Comparison of ENCODE assay signal across 8 cellular contexts in the genomic region with DNA sequence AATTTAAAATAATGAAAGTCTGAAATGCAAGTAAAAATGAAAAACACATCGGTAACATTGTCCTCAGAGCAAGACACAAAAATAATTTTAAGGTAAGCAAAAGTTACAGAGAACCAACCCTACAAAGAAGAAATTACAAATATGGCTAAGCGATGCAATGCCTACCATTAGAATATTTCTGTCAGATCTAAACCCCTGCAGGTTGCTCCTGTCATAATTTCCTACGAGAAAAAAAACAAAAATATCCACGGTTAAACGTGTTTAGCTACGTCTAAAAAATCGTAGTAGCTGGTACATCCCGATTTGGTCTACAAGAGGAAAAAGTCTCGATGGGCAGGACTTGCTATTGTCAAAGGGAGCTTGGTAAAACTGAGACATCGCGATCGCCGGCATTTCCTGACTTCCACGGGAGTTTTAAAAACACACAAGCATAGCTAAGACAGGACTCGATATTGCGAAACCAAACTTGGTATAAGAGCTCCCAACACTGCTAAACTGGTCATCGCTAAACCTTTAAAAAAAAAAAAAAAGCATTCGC. TPM values are rescaled to one million over a fixed set of nuclear protein-coding genes. Genes with fewer than 3 reads are reported as not detected.
DNase-seq lines count a peak whose midpoint lies in the region; TF ChIP-seq lines count a peak whose summit lies in the region.

No MANE protein-coding gene starts in this region.

- H3K4me3 ChIP-seq in A673 (ENCODE audit: low read depth, low read length, poor library complexity, severe bottlenecking), result peak overlapping the region; percentile 62
- peak overlapping the region; percentile 62 for H3K4me3 ChIP-seq in HFF-Myc (replicated peaks; ENCODE audit: low read depth, low read length)
- H3K4me3 ChIP-seq in dorsolateral prefrontal cortex, result peak overlapping the region; percentile 40 to 83 (median 65)

- POLR2A ChIA-PET in A673 (lab: Charles Lee; ENCODE audit: low non-redundant PET), result no interaction called here

- no peaks in the 10 kb centered on the region for H3K27me3 Mint-ChIP-seq in T-helper 1 cell treated with Interleukin-12 subunit alpha and Interleukin-12 subunit beta and Interleukin-4 antibody, amounts not matched to agents 30 μg/mL and 1 μg/mL, for 36 hours (ENCODE audit: low read depth)
- H3K27me3 Mint-ChIP-seq in mesothelial cell of epicardium (ENCODE audit: low read depth), result peaks cover 84% of the 10 kb centered on the region

- H3K4me3 Mint-ChIP-seq in T-helper 1 cell treated with Interleukin-12 subunit alpha and Interleukin-12 subunit beta and Interleukin-4 antibody, amounts not matched to agents 30 μg/mL and 1 μg/mL, for 36 hours, result peak overlapping the region; percentile 88
- peak overlapping the region; percentile 71 for H3K4me3 Mint-ChIP-seq in mesothelial cell of epicardium

- no peaks in the 10 kb centered on the region for H3K27me3 ChIP-seq in A673 (replicated peaks; ENCODE audit: insufficient read depth, low read depth, low read length, poor library complexity)
- peaks cover 0 to 76% (median 57%) of the 10 kb centered on the region in 45 donors for H3K27me3 ChIP-seq in dorsolateral prefrontal cortex

- no peaks in the 10 kb centered on the region for H3K36me3 ChIP-seq in A673 (ENCODE audit: insufficient read depth, low read length, poor library complexity, severe bottlenecking)

- H3K27ac Mint-ChIP-seq in T-helper 1 cell treated with Interleukin-12 subunit alpha and Interleukin-12 subunit beta and Interleukin-4 antibody, amounts not matched to agents 30 μg/mL and 1 μg/mL, for 36 hours, result peak overlapping the region; percentile 97
- peak overlapping the region; percentile 93 for H3K27ac Mint-ChIP-seq in mesothelial cell of epicardium

- H3K36me3 Mint-ChIP-seq in T-helper 1 cell treated with Interleukin-12 subunit alpha and Interleukin-12 subunit beta and Interleukin-4 antibody, amounts not matched to agents 30 μg/mL and 1 μg/mL, for 36 hours (ENCODE audit: low read depth), result peaks cover 6% of the 10 kb centered on the region
- no peaks in the 10 kb centered on the region for H3K36me3 Mint-ChIP-seq in mesothelial cell of epicardium

- peak overlapping the region; percentile 88 for H3K27ac ChIP-seq in A673 (ENCODE audit: low read depth, low read length, poor library complexity, severe bottlenecking)
- H3K27ac ChIP-seq in dorsolateral prefrontal cortex, result peak overlapping the region; percentile 78 to 98 (median 96)

- intact Hi-C loops in A673 (cut with micrococcal nuclease; ENCODE audit: unreplicated experiment), result loop anchor here (2.0 kb wide), 2 partner anchors 20 to 90 kb away; no protein-coding TSS in a partner anchor
- intact Hi-C loops in dorsolateral prefrontal cortex (cut with DNase I), result loop anchor here (2.0 to 10.0 kb wide), 7 partner anchors 34 to 1136 kb away; partner anchors contain the start of genes NIM1K (in 1 of the 2), RIMOC1 (in 1 of the 2) and ZNF131 (in 1 of the 2)
- intact Hi-C loops in posterior cingulate gyrus (cut with DNase I), result loop anchor here (5.0 kb wide), 1 partner anchor 89 kb away; no protein-coding TSS in a partner anchor

- H3K4me1 Mint-ChIP-seq in T-helper 1 cell treated with Interleukin-12 subunit alpha and Interleukin-12 subunit beta and Interleukin-4 antibody, amounts not matched to agents 30 μg/mL and 1 μg/mL, for 36 hours (ENCODE audit: low read depth), result peaks cover 45% of the 10 kb centered on the region
- H3K4me1 Mint-ChIP-seq in mesothelial cell of epicardium, result peaks cover 37% of the 10 kb centered on the region

- CTCF ChIA-PET in A673 (lab: Charles Lee), result interaction anchor here (0.6 to 3.2 kb wide), 7 partner anchors 21 to 188 kb away, joined by 3 to 10 read pairs (median 6); no protein-coding TSS in a partner anchor

- DNase-seq in A673 (ENCODE audit: low spot score) (peak; percentile 65), HFF-Myc (ENCODE audit: extremely low read depth, low read depth) (no peak), dorsolateral prefrontal cortex (no peak), mesothelial cell of epicardium (ENCODE audit: low spot score in 2 of 2, unreplicated experiment in 2 of 2) (no peak), NCI-H510A treated with DMSO at 0.1 percent for 48 hours (lab: John Stamatoyannopoulos, UW) (no peak), T1000 (lab: John Stamatoyannopoulos, UW) (no peak), posterior cingulate gyrus (no peak)

- no peaks in the 10 kb centered on the region for H3K4me1 ChIP-seq in A673 (ENCODE audit: insufficient read depth, low read length, poor library complexity, severe bottlenecking)

- no peaks in the 10 kb centered on the region for H3K9me3 ChIP-seq in A673 (ENCODE audit: low read depth, low read length, poor library complexity, severe bottlenecking)

- no peaks in the 10 kb centered on the region for H3K9me3 Mint-ChIP-seq in T-helper 1 cell treated with Interleukin-12 subunit alpha and Interleukin-12 subunit beta and Interleukin-4 antibody, amounts not matched to agents 30 μg/mL and 1 μg/mL, for 36 hours
- no peaks in the 10 kb centered on the region for H3K9me3 Mint-ChIP-seq in mesothelial cell of epicardium

- BruUV-seq in A673 (replicated peaks; lab: Mats Ljungman, UMichigan), result TSS peak; percentile 24

- TF ChIP-seq CTCF in A673 (conservative IDR thresholded peaks at IDR 0.05; ENCODE audit: low read depth, low read length) (no peak), HFF-Myc (IDR thresholded peaks at IDR 0.05; ENCODE audit: low read depth, low read length, missing control alignments) (no peak), dorsolateral prefrontal cortex (IDR thresholded peaks at IDR 0.05 in 54 of 56, conservative IDR thresholded peaks at IDR 0.05 in 2 of 56; ENCODE audit: low read depth in 1 of 56, partially characterized antibody in 56 of 56) (peak in 4 of 56 donors; percentile 1 to 18 (median 2)), mesothelial cell of epicardium (IDR thresholded peaks at IDR 0.05; ENCODE audit: unreplicated experiment) (no peak)

RNA-seq across cellular contexts. Expression of gene ANXA2R, which starts 1.1 kb away (rescaled TPM):
- total RNA-seq in A673 (2021) (1.4 and 1.9 TPM in 2 replicates), dorsolateral prefrontal cortex (1 to 10 TPM in 111 of 120 experiments, under 1 TPM in 9; 0.48 to 5.2 (median 1.9) TPM), mesothelial cell of epicardium (1.4 to 1.9 TPM (median 1.7 TPM) in 3 replicates)
